ENCODE assay signal across 8 cellular contexts in the genomic region with DNA sequence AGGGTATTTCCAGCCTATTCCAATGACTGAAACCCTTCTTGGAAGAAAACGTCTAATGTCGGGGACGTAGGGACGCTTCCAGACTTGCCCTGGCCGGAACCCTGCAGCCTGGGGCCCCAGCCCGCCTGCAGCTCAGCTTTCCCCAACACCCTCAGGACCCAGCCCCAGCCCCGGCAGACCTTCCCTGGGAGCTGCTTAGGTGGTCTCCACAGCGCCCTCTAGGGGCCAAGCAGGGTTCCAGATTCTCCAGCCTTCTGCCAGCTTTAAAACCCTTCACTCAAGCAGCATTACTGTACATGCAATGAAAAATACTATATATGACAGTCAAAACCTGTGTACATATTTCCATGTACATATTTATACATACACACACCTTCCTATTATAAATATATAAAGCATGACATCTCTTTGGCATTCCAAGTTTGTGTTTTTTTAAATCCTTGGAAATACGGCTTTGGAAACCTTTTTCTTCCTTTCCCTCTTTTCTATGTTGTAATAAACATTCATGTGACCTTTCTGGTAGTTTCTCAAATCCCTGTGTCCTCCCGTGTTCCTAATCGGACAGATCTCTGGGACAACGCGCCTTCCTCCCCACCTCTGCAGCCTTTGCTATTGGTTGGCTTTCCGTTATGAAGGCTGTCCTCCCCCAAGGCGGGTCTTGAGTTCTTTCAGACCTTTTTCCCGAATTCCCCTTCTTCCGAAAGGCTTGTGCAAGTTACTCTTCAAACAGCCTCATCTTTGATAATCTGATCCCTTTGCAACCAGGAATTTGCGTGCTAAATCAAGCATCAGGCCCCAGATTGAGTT.
A peak's percentile ranks its signal among the peaks of the same experiment; 100 is the strongest.
DNase-seq lines count a peak whose midpoint lies in the region; ATAC-seq and TF ChIP-seq lines count a peak whose summit lies in the region.

No MANE protein-coding gene starts in this region.

- intact Hi-C loops in PC-3 (cut with micrococcal nuclease) (loop anchor here (1.0 kb wide), 2 partner anchors 62 to 185 kb away; no protein-coding TSS in a partner anchor), transverse colon (cut with DNase I; ENCODE audit: low total_unique reads) (loop anchor here (2.0 kb wide), 1 partner anchor 62 kb away; no protein-coding TSS in a partner anchor)

- H3K27me3 Mint-ChIP-seq in activated T-cell treated with anti-CD3 and anti-CD28 coated beads, Interleukin-2, amount 50 U/mL, for 4 hours (ENCODE audit: low read depth) = no peaks in the 10 kb centered on the region

- POLR2A ChIA-PET in PC-3 (lab: Charles Lee; ENCODE audit: unreplicated experiment) = no interaction called here

- TF ChIP-seq CTCF in HL-60 (IDR thresholded peaks at IDR 0.05; ENCODE audit: insufficient read depth, low read length) (peak; percentile 63), PC-3 (conservative IDR thresholded peaks at IDR 0.05; ENCODE audit: low read depth, low read length) (peak; percentile 99), fibroblast of pulmonary artery (IDR thresholded peaks at IDR 0.05; ENCODE audit: low read length, missing control alignments) (peak; percentile 89), osteoblast (IDR thresholded peaks at IDR 0.05; ENCODE audit: extremely low read depth, low read depth, low read length) (peak; percentile 88), transverse colon (IDR thresholded peaks at IDR 0.05) (peak; percentile 74 to 90 (median 84))

- H3K9me3 ChIP-seq in PC-3 (ENCODE audit: low read length) (no peaks in the 10 kb centered on the region), osteoblast (ENCODE audit: low read depth, low read length) (no peaks in the 10 kb centered on the region), transverse colon (no peaks in the 10 kb centered on the region)

- DNase-seq in G401 (ENCODE audit: low spot score) (peak; percentile 67), HL-60 (ENCODE audit: low read depth in 1 of 2, low spot score in 1 of 2) (peak; percentile 41 to 44), PC-3 (peak; percentile 86), fibroblast of pulmonary artery (ENCODE audit: low read depth) (peak; percentile 75), osteoblast (ENCODE audit: insufficient read length, low spot score, missing footprints) (peak; percentile 92), transverse colon (peak; percentile 74)
- DNase-seq in activated T-cell treated with anti-CD3 and anti-CD28 coated beads, Interleukin-2, amount 50 U/mL, for 4 hours = peak; percentile 63

- TF ChIP-seq POLR2A in transverse colon (IDR thresholded peaks at IDR 0.05) = no peak

- no peak for TF ChIP-seq EP300 in transverse colon (IDR thresholded peaks at IDR 0.05; ENCODE audit: low read depth)

- in situ Hi-C loops in G401 (cut with HindIII; ENCODE audit: low sequenced_read_pairs) = loop anchor here (10.0 kb wide), 1 partner anchor 64 kb away; the partner anchor contains the start of gene STUM
- in situ Hi-C loops in transverse colon (cut with MboI; ENCODE audit: low pct_ligation_motif_present in 1 of 4, low pct_unique_long_range_greater_than_20kb in 1 of 4, low sequenced_read_pairs in 3 of 4) = loop anchor here in 2 of 4 donors (25.0 kb wide), 1 partner anchor 197 kb away; the partner anchor contains the start of gene PARP1 (in 2 of the 2)

- 66 to 70% methylated on average over 8 to 18 of the region's 18 CpGs for WGBS in transverse colon (ENCODE audit: low coverage in 1 of 2), 2 donors

- no peaks in the 10 kb centered on the region for H3K4me1 ChIP-seq in PC-3 (ENCODE audit: insufficient read depth, low read length)
- H3K4me1 ChIP-seq in osteoblast (ENCODE audit: insufficient read depth, low read length) = no peaks in the 10 kb centered on the region
- H3K4me1 ChIP-seq in transverse colon = peaks cover under 1 to 6% (median 3%) of the 10 kb centered on the region in 4 donors

- ATAC-seq in PC-3 = peak; percentile 83
- peak; percentile 80 to 90 for ATAC-seq in activated T-cell treated with anti-CD3 and anti-CD28 coated beads, Interleukin-2, amount 50 U/mL, for 4 hours
- no peak for ATAC-seq in HG03108 (IDR thresholded peaks at IDR 0.05; ENCODE audit: unreplicated experiment)

- no peak overlapping the region for H3K4me3 Mint-ChIP-seq in activated T-cell treated with anti-CD3 and anti-CD28 coated beads, Interleukin-2, amount 50 U/mL, for 4 hours

- no peaks in the 10 kb centered on the region for H3K9me2 ChIP-seq in PC-3 (replicated peaks; ENCODE audit: low read length)

- H3K27me3 ChIP-seq in HL-60 (ENCODE audit: insufficient read depth, poor library complexity, severe bottlenecking) (no peaks in the 10 kb centered on the region), PC-3 (ENCODE audit: low read length) (no peaks in the 10 kb centered on the region), osteoblast (ENCODE audit: insufficient read depth, low read length) (peaks cover 15% of the 10 kb centered on the region), transverse colon (no peaks in the 10 kb centered on the region)

- H3K36me3 ChIP-seq in PC-3 (ENCODE audit: low read depth, low read length) = no peaks in the 10 kb centered on the region
- H3K36me3 ChIP-seq in osteoblast (ENCODE audit: insufficient read depth, low read length) = no peaks in the 10 kb centered on the region
- H3K36me3 ChIP-seq in transverse colon = no peaks in the 10 kb centered on the region

- H2AFZ ChIP-seq in PC-3 (ENCODE audit: low read length) (no peak overlapping the region), osteoblast (ENCODE audit: low read length) (no peak overlapping the region)

- H3F3A ChIP-seq in PC-3 (ENCODE audit: low read length, unreplicated experiment) = no peaks in the 10 kb centered on the region

- H3K4me3 ChIP-seq in HL-60 (replicated peaks; ENCODE audit: insufficient read depth, low read length) (no peak overlapping the region), PC-3 (ENCODE audit: low read length) (no peak overlapping the region), fibroblast of pulmonary artery (replicated peaks; ENCODE audit: low read depth, low read length) (no peak overlapping the region), osteoblast (ENCODE audit: insufficient read depth, low read length) (no peak overlapping the region), transverse colon (no peak overlapping the region)

- no peaks in the 10 kb centered on the region for H3K36me3 Mint-ChIP-seq in activated T-cell treated with anti-CD3 and anti-CD28 coated beads, Interleukin-2, amount 50 U/mL, for 4 hours (ENCODE audit: insufficient read depth)

- H4K20me1 ChIP-seq in PC-3 (ENCODE audit: low read length) = no peaks in the 10 kb centered on the region
- H4K20me1 ChIP-seq in osteoblast (ENCODE audit: insufficient read depth, low read length) = no peaks in the 10 kb centered on the region

- CTCF ChIA-PET in PC-3 (lab: Charles Lee) = interaction anchor here (0.5 to 2.0 kb wide), 6 partner anchors 9 to 201 kb away, joined by 3 to 12 read pairs (median 4); partner anchors contain the start of gene PARP1

- no peaks in the 10 kb centered on the region for H3K4me1 Mint-ChIP-seq in activated T-cell treated with anti-CD3 and anti-CD28 coated beads, Interleukin-2, amount 50 U/mL, for 4 hours (ENCODE audit: low read depth)

- no peaks in the 10 kb centered on the region for H3K9me3 Mint-ChIP-seq in activated T-cell treated with anti-CD3 and anti-CD28 coated beads, Interleukin-2, amount 50 U/mL, for 4 hours

- no TSS peak for BruUV-seq in PC-3 (replicated peaks; lab: Mats Ljungman, UMichigan)

- H3K4me2 ChIP-seq in PC-3 (ENCODE audit: low read length) = no peak overlapping the region
- no peak overlapping the region for H3K4me2 ChIP-seq in osteoblast (ENCODE audit: insufficient read depth, low read length)

- no peaks in the 10 kb centered on the region for H3K79me2 ChIP-seq in PC-3 (ENCODE audit: low read length)
- H3K79me2 ChIP-seq in osteoblast (ENCODE audit: insufficient read depth, low read length) = no peaks in the 10 kb centered on the region

- no peak overlapping the region for H3K9ac ChIP-seq in PC-3 (ENCODE audit: low read length)

- H3K27ac ChIP-seq in HL-60 (replicated peaks) (no peak overlapping the region), PC-3 (ENCODE audit: low read length) (no peak overlapping the region), osteoblast (ENCODE audit: low read depth, low read length) (no peak overlapping the region), transverse colon (no peak overlapping the region)
